ENCODE assay signal across 8 cellular contexts in genomic region chr15:25862469-25863066, GRCh38. TPM values are rescaled to one million over a fixed set of nuclear protein-coding genes. Genes with fewer than 3 reads are reported as not detected.
DNase-seq lines count a peak whose midpoint lies in the region; ATAC-seq and TF ChIP-seq lines count a peak whose summit lies in the region.

No MANE protein-coding gene starts in this region.

- H3K27ac Mint-ChIP-seq in activated CD8-positive, alpha-beta T cell treated with anti-CD3 and anti-CD28 coated beads for 36 hours = peak overlapping the region; percentile 92

- intact Hi-C loops in activated CD8-positive, alpha-beta T cell treated with anti-CD3 and anti-CD28 coated beads for 36 hours (cut with micrococcal nuclease) = loop anchor here (5.0 kb wide), 1 partner anchor 45 kb away; no protein-coding TSS in a partner anchor

- in situ Hi-C loops in G401 (cut with HindIII; ENCODE audit: low sequenced_read_pairs) = no loop called here

- H3K4me1 ChIP-seq in fibroblast of lung (ENCODE audit: control insufficient read depth, extremely low read depth, insufficient read depth, low read length) = peaks cover 5% of the 10 kb centered on the region

- H3K4me2 ChIP-seq in fibroblast of lung (ENCODE audit: extremely low read depth, insufficient read depth, low read length) = peak overlapping the region; percentile 90

- peak overlapping the region; percentile 81 for H3K27ac ChIP-seq in fibroblast of lung (ENCODE audit: insufficient read depth, low read length)

- ATAC-seq in activated CD8-positive, alpha-beta T cell treated with anti-CD3 and anti-CD28 coated beads for 36 hours = peak; percentile 50
- ATAC-seq in omental fat pad (ENCODE audit: low FRiP score) (peak; percentile 38), GM21423 (IDR thresholded peaks at IDR 0.05; ENCODE audit: unreplicated experiment) (no peak), GM18519 (IDR thresholded peaks at IDR 0.05; ENCODE audit: low FRiP score, unreplicated experiment) (no peak)

- no peaks in the 10 kb centered on the region for H3K9me3 ChIP-seq in fibroblast of lung (ENCODE audit: control insufficient read depth, insufficient read depth, low read depth, low read length)

- H3K4me3 Mint-ChIP-seq in activated CD8-positive, alpha-beta T cell treated with anti-CD3 and anti-CD28 coated beads for 36 hours = peak overlapping the region; percentile 91

- POLR2A ChIA-PET in activated CD8-positive, alpha-beta T cell treated with anti-CD3 and anti-CD28 coated beads for 36 hours (lab: Charles Lee) = interaction anchor here (0.6 to 3.8 kb wide), 6 partner anchors 9 to 213 kb away, joined by 3 to 26 read pairs (median 9); no protein-coding TSS in a partner anchor

- H3K4me3 ChIP-seq in fibroblast of lung (replicated peaks in 1 of 4; ENCODE audit: control extremely low read depth in 1 of 4, insufficient read depth in 1 of 4, low read depth in 3 of 4, low read length in 4 of 4) = peak overlapping the region; percentile 49 to 82 (median 75)

- H3K36me3 ChIP-seq in fibroblast of lung (ENCODE audit: control insufficient read depth, insufficient read depth, low read length) = no peaks in the 10 kb centered on the region

- no peaks in the 10 kb centered on the region for H3K27me3 ChIP-seq in fibroblast of lung (ENCODE audit: control insufficient read depth, insufficient read depth, low read length)

- peaks cover 46% of the 10 kb centered on the region for H3K79me2 ChIP-seq in fibroblast of lung (ENCODE audit: control insufficient read depth, insufficient read depth, low read length)

- TF ChIP-seq CTCF in GM20000 (IDR thresholded peaks at IDR 0.05; ENCODE audit: extremely low read depth, missing control alignments) (no peak), fibroblast of lung (conservative IDR thresholded peaks at IDR 0.05 in 1 of 2, IDR thresholded peaks at IDR 0.05 in 1 of 2; ENCODE audit: low read depth in 1 of 2, low read length in 2 of 2) (no peak), omental fat pad (IDR thresholded peaks at IDR 0.05) (no peak)
- TF ChIP-seq CTCF in activated CD8-positive, alpha-beta T cell treated with anti-CD3 and anti-CD28 coated beads for 36 hours (IDR thresholded peaks at IDR 0.05) = no peak

- CTCF ChIA-PET in activated CD8-positive, alpha-beta T cell treated with anti-CD3 and anti-CD28 coated beads for 36 hours (lab: Charles Lee) = interaction anchor here (1.0 to 4.5 kb wide), 4 partner anchors 11 to 79 kb away, joined by 3 to 16 read pairs (median 9); no protein-coding TSS in a partner anchor

- peaks cover 27% of the 10 kb centered on the region for H3K36me3 Mint-ChIP-seq in activated CD8-positive, alpha-beta T cell treated with anti-CD3 and anti-CD28 coated beads for 36 hours (ENCODE audit: low read depth)

- H3K9ac ChIP-seq in fibroblast of lung (ENCODE audit: insufficient read depth, low read length) = peak overlapping the region; percentile 82

- no peaks in the 10 kb centered on the region for H3K9me3 Mint-ChIP-seq in activated CD8-positive, alpha-beta T cell treated with anti-CD3 and anti-CD28 coated beads for 36 hours

- peak overlapping the region; percentile 69 for H2AFZ ChIP-seq in fibroblast of lung (ENCODE audit: low read length)

- peak; percentile 49 for DNase-seq in GM20000 (ENCODE audit: low spot score)
- DNase-seq in activated CD8-positive, alpha-beta T cell treated with anti-CD3 and anti-CD28 coated beads for 36 hours = peak; percentile 53
- peak; percentile 34 for DNase-seq in fibroblast of lung (ENCODE audit: low read depth in 2 of 2)
- no peak for DNase-seq in omental fat pad (ENCODE audit: low spot score)
- no peak for DNase-seq in HK-2 (ENCODE audit: unreplicated experiment)
- no peak for DNase-seq in G401 (ENCODE audit: low spot score)

- H4K20me1 ChIP-seq in fibroblast of lung (ENCODE audit: control insufficient read depth, extremely low read depth, insufficient read depth, low read length) = no peaks in the 10 kb centered on the region

- H3K27me3 Mint-ChIP-seq in activated CD8-positive, alpha-beta T cell treated with anti-CD3 and anti-CD28 coated beads for 36 hours = no peaks in the 10 kb centered on the region

- peaks cover 30% of the 10 kb centered on the region for H3K4me1 Mint-ChIP-seq in activated CD8-positive, alpha-beta T cell treated with anti-CD3 and anti-CD28 coated beads for 36 hours (ENCODE audit: low read depth)

RNA-seq across cellular contexts. Expression of gene ATP10A, which starts 0.6 kb away (rescaled TPM):
- total RNA-seq in activated CD8-positive, alpha-beta T cell treated with anti-CD3 and anti-CD28 coated beads for 36 hours = 10 to 100 TPM; 17.8 to 21.0 TPM
- total RNA-seq in fibroblast of lung = 5.1 and 12.7 TPM in 2 replicates
- 9.0 and 13.8 TPM in 2 replicates for polyA plus RNA-seq in fibroblast of lung
- 8.3 and 13.0 TPM in 2 replicates for polyA plus RNA-seq in fibroblast of lung (2012)
- polyA minus RNA-seq in fibroblast of lung (ENCODE audit: low replicate concordance) = 21.8 and 25.2 TPM in 2 replicates
- total RNA-seq in omental fat pad = 10 to 100 TPM in 3 of 4 donors, 1 to 10 TPM in 1; 8.4 to 19.3 (median 16.5) TPM
- total RNA-seq in G401 (2014; rRNA removed; shearing (Covaris generic)) = 9.2 and 14.1 TPM in 2 replicates

Comparison
In these comparisons a context has a peak if more than half of its experiments do, and no peak if none do; other contexts are left out.
1. DNase-seq: peak in GM20000 (single experiment), activated CD8-positive, alpha-beta T cell treated with anti-CD3 and anti-CD28 coated beads for 36 hours (single experiment) and fibroblast of lung (2 of 2); none in omental fat pad (single experiment), HK-2 (single experiment) and G401 (single experiment).
2. ATAC-seq: peak in activated CD8-positive, alpha-beta T cell treated with anti-CD3 and anti-CD28 coated beads for 36 hours (single experiment) and omental fat pad (single experiment); none in GM21423 (single experiment) and GM18519 (single experiment).